In the genomic region with DNA sequence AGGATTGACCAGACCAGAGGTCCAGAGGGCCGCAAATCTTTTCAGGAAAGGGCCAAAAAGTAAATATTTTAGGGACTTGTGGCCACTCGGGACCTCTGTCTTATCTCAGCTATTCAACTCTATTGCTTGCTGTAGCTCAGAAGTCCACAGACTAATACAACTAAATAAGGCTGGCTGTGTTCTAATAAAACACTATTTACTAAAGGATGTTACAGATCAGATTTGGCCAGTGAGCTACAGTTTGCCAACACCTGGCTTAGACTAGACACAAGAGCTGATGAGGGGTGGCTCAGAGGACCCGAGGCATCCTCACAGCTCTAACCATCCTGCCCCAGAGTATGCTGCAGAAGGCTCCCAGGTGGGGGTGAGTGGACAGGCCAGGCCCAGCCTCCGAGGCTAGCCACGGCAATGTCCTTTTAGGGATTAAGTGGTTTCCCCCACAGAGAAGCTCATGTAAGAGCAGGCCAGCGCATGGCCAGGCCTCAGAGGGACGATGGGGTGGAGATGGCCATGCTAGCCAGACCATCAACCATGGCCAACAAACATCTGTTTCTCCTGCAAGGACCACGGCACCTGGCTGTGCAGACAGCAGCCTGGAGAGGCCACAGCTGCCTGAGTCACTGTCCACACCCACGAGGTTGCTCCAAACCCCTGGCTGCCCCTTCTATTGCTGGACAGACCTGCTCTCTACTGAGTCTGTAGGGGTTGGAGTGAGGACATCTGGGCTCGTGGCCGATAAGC, we compare ENCODE assay signal across 21 cellular contexts.
DNase-seq lines count a peak whose midpoint lies in the region; ATAC-seq, FAIRE-seq and TF ChIP-seq lines count a peak whose summit lies in the region.
"Had no signal": no experiment of that assay in that cellular context is flagged by ENCODE, and none has a peak within 500 bp of the region (broad histone marks: within the 10 kb centered on the region; RNA-seq: fewer than 3 reads in every experiment).

No MANE protein-coding gene starts in this region.

- no peaks in the 10 kb centered on the region for H3K36me3 Mint-ChIP-seq in activated CD4-positive, alpha-beta T cell treated with anti-CD3 and anti-CD28 coated beads, Interleukin-2, amount 10 ng/mL, durations not matched to agents 24 days and 14 days (ENCODE audit: low read depth)

- DNase-seq in Panc1 (ENCODE audit: low read depth, low spot score): no peak
- DNase-seq in kidney: peak; percentile 52
- peak; percentile 41 for DNase-seq in osteoblast (ENCODE audit: insufficient read length, low spot score, missing footprints)
- DNase-seq in ovary: no peak
- no peak for DNase-seq in activated CD4-positive, CD25-positive, alpha-beta regulatory T cell (lab: John Stamatoyannopoulos, UW)
- DNase-seq in stimulated activated CD4-positive, alpha-beta T cell treated with anti-CD3 and anti-CD28 coated beads, Interleukin-15, amount 100 ng/mL, for 24 hours: no peak
- DNase-seq in activated CD4-positive, alpha-beta T cell treated with anti-CD3 and anti-CD28 coated beads, Interleukin-2, amount 10 ng/mL, durations not matched to agents 24 days and 14 days: no peak
- DNase-seq: BE2C; DMS79; GM23248; H9; KBM-7; NCI-H1092; NCI-H146; NCI-H2029; NCI-H2227 treated with DMSO at 0.1 percent for 48 hours; NCI-H510A; NK-92 treated with Interleukin-12 subunit alpha and Interleukin-12 subunit beta, amount 100 ng/mL, for 24 hours; Peyer's patch; SHP77 had no signal

- no peak for FAIRE-seq in kidney (lab: Jason Lieb, UNC)

- ATAC-seq in Panc1 (peak; percentile 13), gastroesophageal sphincter (peak; percentile 74)

- H3K4me2 ChIP-seq in osteoblast (ENCODE audit: insufficient read depth, low read length): no peak overlapping the region

- no peaks in the 10 kb centered on the region for H4K20me1 ChIP-seq in osteoblast (ENCODE audit: insufficient read depth, low read length)

- H3K9ac ChIP-seq in kidney (ENCODE audit: low read length in 2 of 2): no peak overlapping the region
- H3K9ac ChIP-seq: GM23248 had no signal

- H3K4me3 ChIP-seq in Panc1 (ENCODE audit: low read depth in 2 of 2, low read length in 2 of 2) (no peak overlapping the region), gastroesophageal sphincter (no peak overlapping the region), kidney (ENCODE audit: low read length in 2 of 2) (no peak overlapping the region), osteoblast (ENCODE audit: insufficient read depth, low read length) (no peak overlapping the region), ovary (no peak overlapping the region)
- H3K4me3 ChIP-seq: GM23248, Peyer's patch had no signal

- H3K27ac Mint-ChIP-seq in activated CD4-positive, alpha-beta T cell treated with anti-CD3 and anti-CD28 coated beads, Interleukin-2, amount 10 ng/mL, durations not matched to agents 24 days and 14 days: no peak overlapping the region

- no peak for TF ChIP-seq POLR2A in gastroesophageal sphincter (IDR thresholded peaks at IDR 0.05)
- TF ChIP-seq POLR2A in ovary (IDR thresholded peaks at IDR 0.05): no peak

- H3K36me3 ChIP-seq in Panc1 (ENCODE audit: control insufficient read depth, insufficient read depth, low read length) (peaks cover 9% of the 10 kb centered on the region; the same call in 1 of the 2 replicates), gastroesophageal sphincter (peaks cover 0 to 25% of the 10 kb centered on the region in 2 donors), kidney (ENCODE audit: control insufficient read depth in 1 of 2, insufficient read depth in 2 of 2, low read length in 2 of 2) (peaks cover 0 to 10% of the 10 kb centered on the region in 2 donors), osteoblast (ENCODE audit: insufficient read depth, low read length) (no peaks in the 10 kb centered on the region), ovary (no peaks in the 10 kb centered on the region)
- H3K36me3 ChIP-seq: BE2C, Peyer's patch had no signal

- no peak for TF ChIP-seq EP300 in gastroesophageal sphincter (IDR thresholded peaks at IDR 0.05)
- TF ChIP-seq EP300 in ovary (IDR thresholded peaks at IDR 0.05): no peak

- POLR2A ChIA-PET in Panc1 (lab: Charles Lee): no interaction called here

- no peaks in the 10 kb centered on the region for H3K79me2 ChIP-seq in osteoblast (ENCODE audit: insufficient read depth, low read length)

- H3K27ac ChIP-seq in Panc1 (ENCODE audit: low read length) (no peak overlapping the region), gastroesophageal sphincter (peak overlapping the region in 3 of 4 donors; percentile 41 to 51 (median 43)), kidney (ENCODE audit: low read depth in 2 of 2, low read length in 2 of 2) (no peak overlapping the region), osteoblast (ENCODE audit: low read depth, low read length) (no peak overlapping the region), ovary (no peak overlapping the region)
- H3K27ac ChIP-seq: GM23248, Peyer's patch had no signal

- H3K27me3 Mint-ChIP-seq in activated CD4-positive, alpha-beta T cell treated with anti-CD3 and anti-CD28 coated beads, Interleukin-2, amount 10 ng/mL, durations not matched to agents 24 days and 14 days: no peaks in the 10 kb centered on the region

- intact Hi-C loops in Panc1 (cut with micrococcal nuclease; ENCODE audit: unreplicated experiment): no loop called here
- intact Hi-C loops in kidney (cut with DNase I): no loop called here
- intact Hi-C loops in ovary (cut with DNase I): no loop called here
- intact Hi-C loops in activated CD4-positive, alpha-beta T cell treated with anti-CD3 and anti-CD28 coated beads, Interleukin-2, amount 10 ng/mL, durations not matched to agents 24 days and 14 days (cut with micrococcal nuclease): no loop called here

- H3K4me3 Mint-ChIP-seq in activated CD4-positive, alpha-beta T cell treated with anti-CD3 and anti-CD28 coated beads, Interleukin-2, amount 10 ng/mL, durations not matched to agents 24 days and 14 days: no peak overlapping the region
- H3K4me3 Mint-ChIP-seq: H9 had no signal

- H3K4me1 ChIP-seq in Panc1 (ENCODE audit: control insufficient read depth, insufficient read depth, low read length) (peaks cover 5% of the 10 kb centered on the region; the same call in 1 of the 2 replicates), gastroesophageal sphincter (peaks cover 0 to 41% (median 6%) of the 10 kb centered on the region in 3 donors), kidney (ENCODE audit: control insufficient read depth in 1 of 2, insufficient read depth in 1 of 2, low read depth in 1 of 2, low read length in 2 of 2) (peaks cover 7% of the 10 kb centered on the region in 2 donors), osteoblast (ENCODE audit: insufficient read depth, low read length) (no peaks in the 10 kb centered on the region), ovary (ENCODE audit: insufficient read depth) (peaks cover 6% of the 10 kb centered on the region)
- H3K4me1 ChIP-seq: BE2C had no signal

- H2AFZ ChIP-seq in osteoblast (ENCODE audit: low read length): no peak overlapping the region
- H2AFZ ChIP-seq: GM23248 had no signal

- no TSS peak for BruUV-seq in Panc1 (replicated peaks; lab: Mats Ljungman, UMichigan)

- H3K27me3 ChIP-seq in Panc1 (ENCODE audit: control insufficient read depth, insufficient read depth, low read length): no peaks in the 10 kb centered on the region
- no peaks in the 10 kb centered on the region for H3K27me3 ChIP-seq in gastroesophageal sphincter
- no peaks in the 10 kb centered on the region for H3K27me3 ChIP-seq in osteoblast (ENCODE audit: insufficient read depth, low read length)
- H3K27me3 ChIP-seq in ovary: no peaks in the 10 kb centered on the region
- H3K27me3 ChIP-seq: BE2C, Peyer's patch had no signal

- no peaks in the 10 kb centered on the region for H3K4me1 Mint-ChIP-seq in activated CD4-positive, alpha-beta T cell treated with anti-CD3 and anti-CD28 coated beads, Interleukin-2, amount 10 ng/mL, durations not matched to agents 24 days and 14 days

- 64 to 87% methylated on average over 4 to 7 of the region's 11 CpGs for WGBS in gastroesophageal sphincter (ENCODE audit: low coverage in 1 of 2), 2 donors
- WGBS in ovary, 3 donors: 65 to 72% (median 72%) methylated on average over 11 of the region's 11 CpGs

- CTCF ChIA-PET in Panc1 (lab: Charles Lee): interaction anchor here (0.6 kb wide), 1 partner anchor 21 kb away, joined by 3 read pairs; no protein-coding TSS in a partner anchor

- no peaks in the 10 kb centered on the region for H3K9me3 Mint-ChIP-seq in activated CD4-positive, alpha-beta T cell treated with anti-CD3 and anti-CD28 coated beads, Interleukin-2, amount 10 ng/mL, durations not matched to agents 24 days and 14 days
- H3K9me3 Mint-ChIP-seq: H9 had no signal

- TF ChIP-seq CTCF in Panc1 (IDR thresholded peaks at IDR 0.05): no peak
- TF ChIP-seq CTCF in gastroesophageal sphincter (IDR thresholded peaks at IDR 0.05): no peak
- TF ChIP-seq CTCF in kidney (IDR thresholded peaks at IDR 0.05; ENCODE audit: borderline replicate concordance, extremely low read depth, insufficient read depth): no peak
- no peak for TF ChIP-seq CTCF in osteoblast (IDR thresholded peaks at IDR 0.05; ENCODE audit: extremely low read depth, low read depth, low read length)
- no peak for TF ChIP-seq CTCF in ovary (IDR thresholded peaks at IDR 0.05)

- H3K9me3 ChIP-seq in Panc1 (ENCODE audit: control insufficient read depth, insufficient read depth, low read depth, low read length) (no peaks in the 10 kb centered on the region), gastroesophageal sphincter (no peaks in the 10 kb centered on the region), kidney (ENCODE audit: control insufficient read depth in 1 of 2, low read length in 2 of 2) (no peaks in the 10 kb centered on the region), osteoblast (ENCODE audit: low read depth, low read length) (no peaks in the 10 kb centered on the region), ovary (no peaks in the 10 kb centered on the region)
- H3K9me3 ChIP-seq: BE2C, Peyer's patch had no signal

- in situ Hi-C loops in Panc1 (cut with HindIII; ENCODE audit: low pct_unique_long_range_greater_than_20kb, low sequenced_read_pairs): no loop called here

Comparison
In these comparisons a context has a peak if more than half of its experiments do, and no peak if none do; other contexts are left out.
1. DNase-seq: peak in kidney (single experiment) and osteoblast (single experiment); none in Panc1 (single experiment), ovary (0 of 5), activated CD4-positive, CD25-positive, alpha-beta regulatory T cell (0 of 4), stimulated activated CD4-positive, alpha-beta T cell treated with anti-CD3 and anti-CD28 coated beads, Interleukin-15, amount 100 ng/mL, for 24 hours (single experiment) and activated CD4-positive, alpha-beta T cell treated with anti-CD3 and anti-CD28 coated beads, Interleukin-2, amount 10 ng/mL, durations not matched to agents 24 days and 14 days (single experiment).
2. H3K27ac ChIP-seq: peak in gastroesophageal sphincter (3 of 4); none in Panc1 (single experiment), kidney (0 of 2), osteoblast (single experiment) and ovary (0 of 2).